ENCODE assay signal across 9 cellular contexts in genomic region chr15:33226559-33227181, GRCh38. TPM values are rescaled to one million over a fixed set of nuclear protein-coding genes. Genes with fewer than 3 reads are reported as not detected.
DNase-seq lines count a peak whose midpoint lies in the region; ATAC-seq and TF ChIP-seq lines count a peak whose summit lies in the region.
"Had no signal": no experiment of that assay in that cellular context is flagged by ENCODE, and none has a peak within 500 bp of the region (broad histone marks: within the 10 kb centered on the region; RNA-seq: fewer than 3 reads in every experiment).

No MANE protein-coding gene starts in this region.

- H3K9me3 ChIP-seq in BE2C, result no peaks in the 10 kb centered on the region

- H3K4me1 ChIP-seq in BE2C, result peaks cover 10% of the 10 kb centered on the region

- H3K4me1 Mint-ChIP-seq in immature natural killer cell, result peaks cover 15 to 25% of the 10 kb centered on the region in 2 donors

- ATAC-seq in GM19025 (IDR thresholded peaks at IDR 0.05; ENCODE audit: low read depth, unreplicated experiment), result peak; percentile 89
- peak; percentile 64 for ATAC-seq in HG03521 (IDR thresholded peaks at IDR 0.05; ENCODE audit: unreplicated experiment)

- H3K9me3 Mint-ChIP-seq in immature natural killer cell, result no peaks in the 10 kb centered on the region

- H3K4me3 Mint-ChIP-seq in immature natural killer cell, result peak overlapping the region in 1 of 5 donors; percentile 34

- H3K27me3 ChIP-seq in BE2C, result no peaks in the 10 kb centered on the region

- H3K36me3 Mint-ChIP-seq in immature natural killer cell, result no peaks in the 10 kb centered on the region

- peak; percentile 78 for TF ChIP-seq CTCF in BE2C (IDR thresholded peaks at IDR 0.05; ENCODE audit: low read depth, low read length)

- H3K36me3 ChIP-seq in BE2C, result no peaks in the 10 kb centered on the region

- peak overlapping the region in 4 of 6 donors; percentile 17 to 71 (median 55) for H3K27ac Mint-ChIP-seq in immature natural killer cell

- DNase-seq in BE2C (peak; percentile 75), SIG-M5 treated with dmso at 0.1 percent for 504 hours (lab: John Stamatoyannopoulos, UW; ENCODE audit: unreplicated experiment) (peak; percentile 52), immature natural killer cell (peak; percentile 1 to 78 (median 71)), 8988T (no peak)
- peak; percentile 50 for DNase-seq in activated gamma-delta T cell treated with anti-CD3 and anti-CD28 coated beads, Interleukin-2, amount 50 U/mL, for 16 hours (ENCODE audit: low read depth)
- DNase-seq in stimulated activated CD8-positive, alpha-beta memory T cell treated with anti-CD3 and anti-CD28 coated beads, Interleukin-2, amount 100 ng/mL, for 1 hour (ENCODE audit: low read depth in 2 of 2), result peak; percentile 8 to 50
- DNase-seq: right cardiac atrium had no signal

- H3K4me3 ChIP-seq in BE2C (ENCODE audit: low read depth, low read length), result no peak overlapping the region

- peaks cover 3 to 5% (median 3%) of the 10 kb centered on the region in 3 donors for H3K27me3 Mint-ChIP-seq in immature natural killer cell (ENCODE audit: low read depth in 3 of 3)

RNA-seq across cellular contexts. Expression of gene FMN1, which starts 32.2 kb away (rescaled TPM):
- 0.63 TPM for polyA plus RNA-seq in BE2C (2012; ENCODE audit: insufficient read depth, insufficient read length, low read depth)
- not detected for polyA plus RNA-seq in immature natural killer cell
